20 cellular contexts compared by ENCODE assay signal in genomic region chr6:160735523-160735922, GRCh38. TPM values are rescaled to one million over a fixed set of nuclear protein-coding genes. Genes with fewer than 3 reads are reported as not detected.
DNase-seq lines count a peak whose midpoint lies in the region; ATAC-seq lines count a peak whose summit lies in the region.
"Had no signal": no experiment of that assay in that cellular context is flagged by ENCODE, and none has a peak within 500 bp of the region (broad histone marks: within the 10 kb centered on the region; RNA-seq: fewer than 3 reads in every experiment).

No MANE protein-coding gene starts in this region.

- H3K4me1 ChIP-seq in naive thymus-derived CD4-positive, alpha-beta T cell (ENCODE audit: control insufficient read depth in 2 of 2, insufficient read depth in 2 of 2, low read length in 2 of 2) = no peaks in the 10 kb centered on the region
- H3K4me1 ChIP-seq: prostate gland had no signal

- intact Hi-C loops in naive thymus-derived CD4-positive, alpha-beta T cell (cut with micrococcal nuclease) = no loop called here

- DNase-seq in naive thymus-derived CD4-positive, alpha-beta T cell = no peak
- no peak for DNase-seq in NCI-H510A (lab: John Stamatoyannopoulos, UW)
- no peak for DNase-seq in SKM-1 (lab: John Stamatoyannopoulos, UW; ENCODE audit: unreplicated experiment)
- no peak for DNase-seq in NCI-H82 (lab: John Stamatoyannopoulos, UW)
- DNase-seq: activated CD8-positive, alpha-beta T cell treated with anti-CD3 and anti-CD28 coated beads for 36 hours; activated naive CD4-positive, alpha-beta T cell treated with anti-CD3 and anti-CD28 coated beads, Interleukin-2, amount 10 ng/mL, durations not matched to agents 7 days and 5 days; OCI-M1; stimulated activated CD4-positive, alpha-beta T cell treated with anti-CD3 and anti-CD28 coated beads, Interleukin-1b, Interleukin-23, amount 100 ng/mL, for 48 hours; stimulated activated naive CD4-positive, alpha-beta T cell had no signal

- CTCF ChIA-PET in naive thymus-derived CD4-positive, alpha-beta T cell (lab: Charles Lee) = no interaction called here

- POLR2A ChIA-PET in naive thymus-derived CD4-positive, alpha-beta T cell (lab: Charles Lee) = no interaction called here

- no peak overlapping the region for H3K4me3 ChIP-seq in naive thymus-derived CD4-positive, alpha-beta T cell (ENCODE audit: low read length)
- H3K4me3 ChIP-seq: BLaER1 treated with 17β-estradiol and CSF1 and Interleukin-3, amounts not matched to agents 10 nM and 100 nM; prostate gland had no signal

- H3K4me1 Mint-ChIP-seq in naive thymus-derived CD4-positive, alpha-beta T cell = peaks cover 0 to 2% (median 0%) of the 10 kb centered on the region in 7 donors
- H3K4me1 Mint-ChIP-seq: activated naive CD4-positive, alpha-beta T cell treated with anti-CD3 and anti-CD28 coated beads, Interleukin-2, amount 10 ng/mL, durations not matched to agents 7 days and 5 days had no signal

- H3K9me3 ChIP-seq in naive thymus-derived CD4-positive, alpha-beta T cell (ENCODE audit: control insufficient read depth in 2 of 3, low read length in 3 of 3) = no peaks in the 10 kb centered on the region
- H3K9me3 ChIP-seq: BLaER1 treated with 17β-estradiol and CSF1 and Interleukin-3, amounts not matched to agents 10 nM and 100 nM; prostate gland had no signal

- no peak overlapping the region for H3K27ac Mint-ChIP-seq in naive thymus-derived CD4-positive, alpha-beta T cell
- H3K27ac Mint-ChIP-seq: activated CD8-positive, alpha-beta T cell treated with anti-CD3 and anti-CD28 coated beads for 36 hours; activated naive CD4-positive, alpha-beta T cell treated with anti-CD3 and anti-CD28 coated beads, Interleukin-2, amount 10 ng/mL, durations not matched to agents 7 days and 5 days; T-helper 2 cell treated with Interferon-gamma antibody and Interleukin-4, amounts not matched to agents 5 μg/mL and 100 μg/mL, for 36 hours had no signal

- H3K27me3 Mint-ChIP-seq in naive thymus-derived CD4-positive, alpha-beta T cell = peaks cover 0 to 17% (median 4%) of the 10 kb centered on the region in 5 donors
- H3K27me3 Mint-ChIP-seq: activated naive CD4-positive, alpha-beta T cell treated with anti-CD3 and anti-CD28 coated beads, Interleukin-2, amount 10 ng/mL, durations not matched to agents 7 days and 5 days had no signal

- H3K36me3 ChIP-seq in naive thymus-derived CD4-positive, alpha-beta T cell (ENCODE audit: control insufficient read depth in 2 of 3, insufficient read depth in 3 of 3, low read length in 3 of 3) = no peaks in the 10 kb centered on the region
- H3K36me3 ChIP-seq: BLaER1 treated with 17β-estradiol and CSF1 and Interleukin-3, amounts not matched to agents 10 nM and 100 nM; prostate gland had no signal

- no peaks in the 10 kb centered on the region for H3K36me3 Mint-ChIP-seq in naive thymus-derived CD4-positive, alpha-beta T cell
- H3K36me3 Mint-ChIP-seq: activated naive CD4-positive, alpha-beta T cell treated with anti-CD3 and anti-CD28 coated beads, Interleukin-2, amount 10 ng/mL, durations not matched to agents 7 days and 5 days had no signal

- H3K4me3 Mint-ChIP-seq in naive thymus-derived CD4-positive, alpha-beta T cell = no peak overlapping the region
- H3K4me3 Mint-ChIP-seq: activated CD8-positive, alpha-beta T cell treated with anti-CD3 and anti-CD28 coated beads for 36 hours; activated naive CD4-positive, alpha-beta T cell treated with anti-CD3 and anti-CD28 coated beads, Interleukin-2, amount 10 ng/mL, durations not matched to agents 7 days and 5 days; T-helper 2 cell treated with Interferon-gamma antibody and Interleukin-4, amounts not matched to agents 5 μg/mL and 100 μg/mL, for 36 hours had no signal

- no peak overlapping the region for H3K27ac ChIP-seq in naive thymus-derived CD4-positive, alpha-beta T cell (ENCODE audit: low read depth, low read length)
- H3K27ac ChIP-seq: BLaER1 treated with 17β-estradiol and CSF1 and Interleukin-3, amounts not matched to agents 10 nM and 100 nM; prostate gland had no signal

- ATAC-seq in GM18520 (IDR thresholded peaks at IDR 0.05; ENCODE audit: unreplicated experiment) (peak; percentile 82), GM21390 (IDR thresholded peaks at IDR 0.05; ENCODE audit: unreplicated experiment) (peak; percentile 77), HG02938 (IDR thresholded peaks at IDR 0.05; ENCODE audit: unreplicated experiment) (peak; percentile 60), HG03520 (IDR thresholded peaks at IDR 0.05; ENCODE audit: unreplicated experiment) (peak; percentile 68)
- ATAC-seq in naive thymus-derived CD4-positive, alpha-beta T cell = no peak
- ATAC-seq: activated CD8-positive, alpha-beta T cell treated with anti-CD3 and anti-CD28 coated beads for 36 hours; esophagus mucosa; HCT116 had no signal

- no peaks in the 10 kb centered on the region for H3K9me3 Mint-ChIP-seq in naive thymus-derived CD4-positive, alpha-beta T cell
- H3K9me3 Mint-ChIP-seq: activated CD8-positive, alpha-beta T cell treated with anti-CD3 and anti-CD28 coated beads for 36 hours; activated naive CD4-positive, alpha-beta T cell treated with anti-CD3 and anti-CD28 coated beads, Interleukin-2, amount 10 ng/mL, durations not matched to agents 7 days and 5 days; T-helper 2 cell treated with Interferon-gamma antibody and Interleukin-4, amounts not matched to agents 5 μg/mL and 100 μg/mL, for 36 hours had no signal

- no peaks in the 10 kb centered on the region for H3K27me3 ChIP-seq in naive thymus-derived CD4-positive, alpha-beta T cell (ENCODE audit: control insufficient read depth in 2 of 2, insufficient read depth in 2 of 2, low read length in 2 of 2)
- H3K27me3 ChIP-seq: BLaER1 treated with 17β-estradiol and CSF1 and Interleukin-3, amounts not matched to agents 10 nM and 100 nM had no signal

RNA-seq across cellular contexts. Expression of gene PLG, which starts 33.5 kb away (rescaled TPM):
- total RNA-seq in naive thymus-derived CD4-positive, alpha-beta T cell = under 1 TPM in 3 of 5 experiments, not detected in 2; 0.11 to 0.86 (median 0.38) TPM
- polyA plus RNA-seq in naive thymus-derived CD4-positive, alpha-beta T cell = not detected
- total RNA-seq: activated CD8-positive, alpha-beta T cell treated with anti-CD3 and anti-CD28 coated beads for 36 hours; chondrocyte; mononuclear cell had no signal
